In the genomic region with DNA sequence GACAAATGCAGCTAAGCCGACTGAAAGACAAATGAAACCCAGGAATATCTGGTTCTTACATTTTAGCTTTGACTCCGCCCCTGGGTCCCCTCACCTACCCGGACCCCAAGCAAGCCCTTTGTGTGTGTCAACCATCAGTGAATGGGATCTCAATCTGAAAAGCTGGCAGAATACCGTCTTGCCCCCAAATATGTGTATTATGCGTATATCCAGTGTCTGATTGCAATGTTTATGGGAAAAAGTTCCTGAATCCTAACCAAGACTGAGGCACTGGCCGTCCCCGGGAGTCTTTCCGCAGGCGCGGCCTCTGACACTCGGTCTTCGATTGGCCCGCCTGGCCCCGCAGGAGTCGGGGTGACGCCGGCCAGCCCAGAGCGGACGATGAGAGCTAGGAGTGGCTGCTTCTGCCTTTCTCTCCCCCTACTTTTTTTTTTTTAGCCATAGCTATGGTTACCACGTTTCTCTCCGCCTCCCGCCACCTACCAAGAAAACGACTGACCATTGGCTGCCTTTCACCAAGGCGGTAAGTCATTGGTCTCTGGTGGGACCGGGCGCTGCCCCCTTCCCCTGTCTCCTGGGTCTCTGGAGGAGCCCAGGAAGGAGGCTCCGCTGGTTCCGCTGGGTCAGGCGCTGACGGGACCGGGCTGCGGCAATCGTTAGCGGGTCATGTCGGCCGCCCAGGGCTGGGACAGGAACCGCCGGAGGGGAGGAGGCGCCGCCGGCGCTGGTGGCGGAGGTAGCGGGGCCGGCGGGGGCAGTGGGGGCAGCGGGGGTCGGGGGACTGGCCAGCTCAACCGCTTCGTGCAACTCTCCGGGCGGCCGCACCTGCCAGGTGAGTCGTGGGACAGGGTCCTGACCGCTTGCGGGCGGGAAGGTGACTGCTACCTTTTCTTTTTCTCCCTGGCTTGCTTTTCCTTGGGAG, we compare ENCODE assay signal across 8 cellular contexts. TPM values are rescaled to one million over a fixed set of nuclear protein-coding genes. Genes with fewer than 3 reads are reported as not detected.
A peak's percentile ranks its signal among the peaks of the same experiment; 100 is the strongest.
DNase-seq lines count a peak whose midpoint lies in the region; ATAC-seq, FAIRE-seq and TF ChIP-seq lines count a peak whose summit lies in the region.

A gene with protein sequence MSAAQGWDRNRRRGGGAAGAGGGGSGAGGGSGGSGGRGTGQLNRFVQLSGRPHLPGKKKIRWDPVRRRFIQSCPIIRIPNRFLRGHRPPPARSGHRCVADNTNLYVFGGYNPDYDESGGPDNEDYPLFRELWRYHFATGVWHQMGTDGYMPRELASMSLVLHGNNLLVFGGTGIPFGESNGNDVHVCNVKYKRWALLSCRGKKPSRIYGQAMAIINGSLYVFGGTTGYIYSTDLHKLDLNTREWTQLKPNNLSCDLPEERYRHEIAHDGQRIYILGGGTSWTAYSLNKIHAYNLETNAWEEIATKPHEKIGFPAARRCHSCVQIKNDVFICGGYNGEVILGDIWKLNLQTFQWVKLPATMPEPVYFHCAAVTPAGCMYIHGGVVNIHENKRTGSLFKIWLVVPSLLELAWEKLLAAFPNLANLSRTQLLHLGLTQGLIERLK (plus strand): TSS at position 557 of the 922 bp plus-strand sequence. CDS start 110 bp downstream, at position 667.

- H3K4me2 ChIP-seq in trophoblast cell (ENCODE audit: low read length) = peak within 1 kb of the TSS; percentile 97

- peak; percentile 97 for ATAC-seq in HG02840 (IDR thresholded peaks at IDR 0.05; ENCODE audit: low FRiP score, unreplicated experiment)
- peak; percentile 93 to 96 (median 94) for ATAC-seq in T-cell (replicated peaks in 1 of 4)

- H3K27me3 ChIP-seq in cardiac muscle cell = no peaks in the 10 kb centered on the region
- no peaks in the 10 kb centered on the region for H3K27me3 ChIP-seq in trophoblast cell (ENCODE audit: insufficient read depth, low read length)
- H3K27me3 ChIP-seq in transverse colon = no peaks in the 10 kb centered on the region

- DNase-seq in GM12891 (ENCODE audit: insufficient read length, low spot score) = peak; percentile 93
- peak; percentile 96 for DNase-seq in NCI-H1436 treated with DMSO at 0.1 percent for 48 hours (lab: John Stamatoyannopoulos, UW)
- DNase-seq in T-cell = peak; percentile 85 to 98 (median 96)
- DNase-seq in cardiac muscle cell (ENCODE audit: low read depth in 1 of 2, low spot score in 1 of 2) = peak; percentile 98 to 99
- peak; percentile 98 to 99 for DNase-seq in trophoblast cell
- DNase-seq in transverse colon = peak; percentile 97

- peaks cover 2% of the 10 kb centered on the region for H3K79me2 ChIP-seq in trophoblast cell (ENCODE audit: control insufficient read depth, insufficient read depth, low read length, poor library complexity)

- H3K27me3 Mint-ChIP-seq in T-cell = no peaks in the 10 kb centered on the region

- H2AFZ ChIP-seq in trophoblast cell (ENCODE audit: insufficient read depth, low read length, poor library complexity) = peak within 1 kb of the TSS; percentile 72

- peak; percentile 39 for TF ChIP-seq POLR2A in GM12891 (IDR thresholded peaks at IDR 0.05; ENCODE audit: low read depth, low read length)
- peak; percentile 61 for TF ChIP-seq POLR2A in transverse colon (IDR thresholded peaks at IDR 0.05)

- H3K4me3 ChIP-seq in cardiac muscle cell (peak within 1 kb of the TSS; percentile 79), trophoblast cell (ENCODE audit: low read depth, low read length) (peak within 1 kb of the TSS; percentile 98), transverse colon (peak within 1 kb of the TSS; percentile 92 to 100 (median 93))

- CTCF ChIA-PET in T-cell (lab: Charles Lee) = interaction anchor here (0.5 to 2.5 kb wide), 14 partner anchors 12 to 763 kb away, joined by 3 to 17 read pairs (median 4); a partner anchor contains a TSS

- TF ChIP-seq EP300 in transverse colon (IDR thresholded peaks at IDR 0.05; ENCODE audit: low read depth) = no peak

- peak within 1 kb of the TSS; percentile 22 for H4K91ac ChIP-seq in trophoblast cell (ENCODE audit: low read depth, low read length)

- peaks cover 14% of the 10 kb centered on the region for H3K4me1 ChIP-seq in cardiac muscle cell (ENCODE audit: low read depth)
- no peaks in the 10 kb centered on the region for H3K4me1 ChIP-seq in trophoblast cell (ENCODE audit: control insufficient read depth in 1 of 2, insufficient read depth in 2 of 2, low read length in 2 of 2)
- H3K4me1 ChIP-seq in transverse colon = peaks cover 16 to 48% (median 24%) of the 10 kb centered on the region in 4 donors

- peak within 1 kb of the TSS; percentile 60 for H3K4ac ChIP-seq in trophoblast cell (ENCODE audit: low read depth, low read length)

- POLR2A ChIA-PET in T-cell (lab: Charles Lee) = no interaction called here

- H3K9me3 Mint-ChIP-seq in T-cell = no peaks in the 10 kb centered on the region

- peak within 1 kb of the TSS; percentile 47 for H2BK120ac ChIP-seq in trophoblast cell (ENCODE audit: insufficient read depth, low read length, poor library complexity)

- peak within 1 kb of the TSS; percentile 98 for H3K9ac ChIP-seq in trophoblast cell (ENCODE audit: low read length)

- H2BK12ac ChIP-seq in trophoblast cell (ENCODE audit: low read length) = no peak within 1 kb of the TSS

- peaks cover 9% of the 10 kb centered on the region for H3K36me3 Mint-ChIP-seq in T-cell

- no peak for TF ChIP-seq CTCF in cardiac muscle cell (IDR thresholded peaks at IDR 0.05; ENCODE audit: low read depth, low read length)
- no peak for TF ChIP-seq CTCF in transverse colon (IDR thresholded peaks at IDR 0.05)

- peaks cover 48 to 54% (median 48%) of the 10 kb centered on the region in 3 donors for H3K4me1 Mint-ChIP-seq in T-cell

- FAIRE-seq in GM12891 (lab: Jason Lieb, UNC) = peak; percentile 97

- H3K79me1 ChIP-seq in trophoblast cell (ENCODE audit: low read length) = peaks cover 4% of the 10 kb centered on the region

- H2BK5ac ChIP-seq in trophoblast cell (ENCODE audit: low read depth, low read length, poor library complexity) = peak within 1 kb of the TSS; percentile 61

- H2AK5ac ChIP-seq in trophoblast cell (ENCODE audit: low read length) = no peak within 1 kb of the TSS

- H3K4me3 Mint-ChIP-seq in T-cell = peak within 1 kb of the TSS; percentile 89 to 92 (median 91)

- 0 to 1% (median 0%) methylated on average over 57 of the region's 57 CpGs for WGBS in adipose tissue, 3 donors
- no CpG with 5 or more reads among the region's 57 CpGs for whole genome bisulfite sequencing in trophoblast cell (ENCODE audit: extremely low coverage, insufficient coverage, insufficient read length)
- WGBS in transverse colon (ENCODE audit: low coverage in 1 of 2), 2 donors = 1 to 7% methylated on average over 2 to 44 of the region's 57 CpGs

- in situ Hi-C loops in transverse colon (cut with MboI; ENCODE audit: low pct_ligation_motif_present in 1 of 4, low pct_unique_long_range_greater_than_20kb in 1 of 4, low sequenced_read_pairs in 3 of 4) = loop anchor here (10.0 to 25.0 kb wide), 3 partner anchors 685 to 767 kb away; no protein-coding TSS in a partner anchor

- H3K23ac ChIP-seq in trophoblast cell (ENCODE audit: low read length) = no peak within 1 kb of the TSS

- peak within 1 kb of the TSS; percentile 43 for H4K12ac ChIP-seq in trophoblast cell (ENCODE audit: low read depth, low read length)

- H3K27ac Mint-ChIP-seq in T-cell = peak within 1 kb of the TSS; percentile 89 to 92

- H3K9me3 ChIP-seq in cardiac muscle cell (ENCODE audit: low read depth) = no peaks in the 10 kb centered on the region
- no peaks in the 10 kb centered on the region for H3K9me3 ChIP-seq in trophoblast cell (ENCODE audit: insufficient read depth, low read depth, low read length)
- H3K9me3 ChIP-seq in transverse colon = no peaks in the 10 kb centered on the region

- H3K14ac ChIP-seq in trophoblast cell (ENCODE audit: low read length) = peak within 1 kb of the TSS; percentile 66

- H3K18ac ChIP-seq in trophoblast cell (ENCODE audit: low read length) = peak within 1 kb of the TSS; percentile 56

- peak within 1 kb of the TSS; percentile 87 for H4K8ac ChIP-seq in trophoblast cell (ENCODE audit: low read depth, low read length)

- intact Hi-C loops in transverse colon (cut with DNase I; ENCODE audit: low total_unique reads) = no loop called here

- H3K36me3 ChIP-seq in cardiac muscle cell (no peaks in the 10 kb centered on the region), trophoblast cell (ENCODE audit: control insufficient read depth in 1 of 2, insufficient read depth in 2 of 2, low read length in 2 of 2) (no peaks in the 10 kb centered on the region), transverse colon (no peaks in the 10 kb centered on the region)

- H3K27ac ChIP-seq in adipose tissue (ENCODE audit: low read depth, low read length) (peak within 1 kb of the TSS; percentile 12), cardiac muscle cell (peak within 1 kb of the TSS; percentile 81), trophoblast cell (ENCODE audit: low read depth, low read length) (peak within 1 kb of the TSS; percentile 70), transverse colon (peak within 1 kb of the TSS; percentile 92 to 96 (median 94))

TF ChIP-seq in GM12891, 5 proteins besides CTCF, POLR2A, EP300 and RAD21:
- TF ChIP-seq PAX5 (IDR thresholded peaks at IDR 0.05; ENCODE audit: insufficient read depth, low read length, severe bottlenecking) = no peak
- TF ChIP-seq TAF1 (IDR thresholded peaks at IDR 0.05; ENCODE audit: low read depth, low read length) = peak; percentile 24; the same call in 1 of the 2 replicates

RNA-seq across cellular contexts. Expression of the gene that starts here (rescaled TPM):
- 7.5 TPM for polyA plus RNA-seq in GM12891 (2012; ENCODE audit: low read depth, missing spikeins)
- total RNA-seq in T-cell (10 to 100 TPM; 15.2 to 20.5 (median 16.4) TPM), cardiac muscle cell (10.4 and 14.4 TPM in 2 replicates), transverse colon (10 to 100 TPM in 3 of 4 donors, 1 to 10 TPM in 1; 9.4 to 23.5 (median 15.6) TPM)
- polyA plus RNA-seq in adipose tissue (10 to 100 TPM in 2 of 3 donors, 1 to 10 TPM in 1; 9.1 to 13.2 (median 12.3) TPM), cardiac muscle cell (6.2 and 7.9 TPM in 2 replicates)
- 13.4 and 14.8 TPM in 2 replicates for polyA plus RNA-seq in trophoblast cell (2013)

Comparison
In these comparisons a context has a peak if more than half of its experiments do, and no peak if none do; other contexts are left out.
1. Peak in every context shown above with its lines: DNase-seq, ATAC-seq, H3K4me3 ChIP-seq and H3K27ac ChIP-seq.
2. H3K27ac ChIP-seq: peak in every context shown above with its lines; median percentile 94 in transverse colon; 81 in cardiac muscle cell; 70 in trophoblast cell; 12 in adipose tissue.